In the genomic region with DNA sequence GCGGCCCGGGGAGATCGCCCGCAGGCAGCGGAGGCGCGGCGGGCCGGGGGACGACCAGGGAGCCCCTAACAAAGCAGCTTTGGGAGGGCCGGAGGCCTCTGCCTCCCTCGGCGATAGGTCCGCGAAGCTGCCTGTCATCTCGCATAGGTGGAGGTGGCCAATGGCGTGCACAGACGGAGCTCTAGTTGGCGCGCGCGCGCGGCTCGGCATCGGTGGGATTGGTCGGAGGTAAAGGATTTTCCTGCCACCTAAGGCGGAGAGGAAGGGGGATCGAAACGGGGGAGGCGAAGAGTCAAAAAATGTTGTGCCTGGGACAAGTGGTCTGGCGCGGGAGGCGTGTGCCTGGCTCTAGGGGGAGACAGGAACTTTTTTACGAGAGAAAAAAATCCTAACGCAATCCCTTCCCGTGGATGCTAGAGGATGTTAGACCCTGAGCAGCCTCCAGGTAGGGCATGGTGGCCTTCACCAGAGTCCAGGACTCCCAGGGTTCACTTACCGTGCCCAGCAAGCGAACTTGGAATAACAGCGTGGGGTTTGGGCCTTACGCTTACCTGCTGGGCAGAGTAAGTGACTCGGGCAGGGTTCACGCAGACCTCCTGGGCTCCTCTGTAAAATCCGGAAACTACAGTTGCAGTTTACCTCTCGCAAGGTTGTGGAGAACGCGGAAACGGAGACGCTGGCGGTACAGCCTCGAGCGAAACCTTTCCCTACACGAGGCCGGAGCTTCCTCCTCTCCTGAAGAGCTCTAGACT, we compare ENCODE assay signal across 7 cellular contexts.
DNase-seq lines count a peak whose midpoint lies in the region; ATAC-seq and TF ChIP-seq lines count a peak whose summit lies in the region.

No MANE protein-coding gene starts in this region.

- peaks cover 25% of the 10 kb centered on the region for H3K4me1 Mint-ChIP-seq in dendritic cell treated with granulocyte-macrophage colony-stimulating factor and Interleukin-4, amounts not matched to agents 40 ng/mL and 50 ng/mL, for 4 days (ENCODE audit: low read depth)

- no peaks in the 10 kb centered on the region for H3K9me3 Mint-ChIP-seq in dendritic cell treated with granulocyte-macrophage colony-stimulating factor and Interleukin-4, amounts not matched to agents 40 ng/mL and 50 ng/mL, for 4 days

- H3K27me3 Mint-ChIP-seq in dendritic cell treated with granulocyte-macrophage colony-stimulating factor and Interleukin-4, amounts not matched to agents 40 ng/mL and 50 ng/mL, for 4 days: peaks cover 55% of the 10 kb centered on the region

- H3K4me3 Mint-ChIP-seq in dendritic cell treated with granulocyte-macrophage colony-stimulating factor and Interleukin-4, amounts not matched to agents 40 ng/mL and 50 ng/mL, for 4 days: peak overlapping the region; percentile 68

- peak; percentile 63 for ATAC-seq in GM18520 (IDR thresholded peaks at IDR 0.05; ENCODE audit: unreplicated experiment)
- ATAC-seq in HG03045 (IDR thresholded peaks at IDR 0.05; ENCODE audit: unreplicated experiment): peak; percentile 74

- no peak for TF ChIP-seq CTCF in lower leg skin (IDR thresholded peaks at IDR 0.05)

- intact Hi-C loops in dendritic cell treated with granulocyte-macrophage colony-stimulating factor and Interleukin-4, amounts not matched to agents 40 ng/mL and 50 ng/mL, for 4 days (cut with micrococcal nuclease): no loop called here
- intact Hi-C loops in lower leg skin (cut with DNase I; ENCODE audit: low total_unique reads): no loop called here

- H3K36me3 Mint-ChIP-seq in dendritic cell treated with granulocyte-macrophage colony-stimulating factor and Interleukin-4, amounts not matched to agents 40 ng/mL and 50 ng/mL, for 4 days (ENCODE audit: low read depth): no peaks in the 10 kb centered on the region

- H3K27ac Mint-ChIP-seq in dendritic cell treated with granulocyte-macrophage colony-stimulating factor and Interleukin-4, amounts not matched to agents 40 ng/mL and 50 ng/mL, for 4 days: no peak overlapping the region

- peak; percentile 90 for DNase-seq in NCI-H2196 treated with DMSO at 0.1 percent for 48 hours (lab: John Stamatoyannopoulos, UW; ENCODE audit: unreplicated experiment)
- DNase-seq in activated CD4-positive, alpha-beta T cell treated with anti-CD3 and anti-CD28 coated beads, Interleukin-2, amount 50 U/mL, for 24 hours (ENCODE audit: low read depth in 1 of 2, low spot score in 1 of 2): peak; percentile 91 to 92
- peak; percentile 79 to 96 for DNase-seq in lower leg skin (ENCODE audit: low spot score in 2 of 2)
- DNase-seq in stimulated activated CD4-positive, alpha-beta T cell treated with anti-CD3 and anti-CD28 coated beads, Interleukin-4, amount 100 ng/mL, for 24 hours: peak; percentile 95

- WGBS in lower leg skin, 2 donors: 2% methylated on average over 39 to 54 of the region's 54 CpGs

- peak overlapping the region; percentile 28 for H3K4me3 ChIP-seq in lower leg skin (ENCODE audit: low read depth, poor library complexity, severe bottlenecking)

- TF ChIP-seq POLR2A in lower leg skin (IDR thresholded peaks at IDR 0.05): no peak

Comparison
In these comparisons a context has a peak if more than half of its experiments do, and no peak if none do; other contexts are left out.
1. Peak in every context shown above with its lines: DNase-seq, ATAC-seq and H3K4me3 ChIP-seq.